Comparison of ENCODE assay signal across 15 cellular contexts in genomic region chr4:120753854-120754253, GRCh38.
A peak's percentile ranks its signal among the peaks of the same experiment; 100 is the strongest.
DNase-seq lines count a peak whose midpoint lies in the region; ATAC-seq and TF ChIP-seq lines count a peak whose summit lies in the region.
"Had no signal": no experiment of that assay in that cellular context is flagged by ENCODE, and none has a peak within 500 bp of the region (broad histone marks: within the 10 kb centered on the region; RNA-seq: fewer than 3 reads in every experiment).

No MANE protein-coding gene starts in this region.

- H3K4me1 ChIP-seq in MM.1S (ENCODE audit: low read length) = peaks cover 39% of the 10 kb centered on the region
- H3K4me1 ChIP-seq in left lung = no peaks in the 10 kb centered on the region
- H3K4me1 ChIP-seq: psoas muscle, testis had no signal

- H4K20me1 ChIP-seq in MM.1S (ENCODE audit: insufficient read depth, low read length) = no peaks in the 10 kb centered on the region

- H2AFZ ChIP-seq in MM.1S (ENCODE audit: low read length) = 0 out of 2 replicates have a peak overlapping the region, but pooled peaks have one; percentile 16
- H2AFZ ChIP-seq: PC-9 had no signal

- no peak overlapping the region for H3K9ac ChIP-seq in MM.1S (ENCODE audit: low read length)

- no peaks in the 10 kb centered on the region for H3K27me3 ChIP-seq in MM.1S (replicated peaks; ENCODE audit: insufficient read depth, low read length)
- H3K27me3 ChIP-seq in left lung = no peaks in the 10 kb centered on the region
- H3K27me3 ChIP-seq: testis had no signal

- H3K4me3 ChIP-seq in MM.1S (ENCODE audit: low read length) (no peak overlapping the region), left lung (no peak overlapping the region)
- H3K4me3 ChIP-seq: PC-9, psoas muscle, testis had no signal

- H3K36me3 ChIP-seq in MM.1S (replicated peaks; ENCODE audit: insufficient read depth, low read length) (no peaks in the 10 kb centered on the region; the same call in 1 of the 2 replicates), left lung (peaks cover 0 to 12% of the 10 kb centered on the region in 2 donors)

- H3K79me2 ChIP-seq in MM.1S (ENCODE audit: low read length) = no peaks in the 10 kb centered on the region

- no peaks in the 10 kb centered on the region for H3K9me2 ChIP-seq in MM.1S (replicated peaks; ENCODE audit: insufficient read depth, low read length)

- peak; percentile 78 to 79 for ATAC-seq in left cardiac atrium
- ATAC-seq in left lung = no peak
- ATAC-seq in GM18907 (IDR thresholded peaks at IDR 0.05; ENCODE audit: unreplicated experiment) = no peak
- ATAC-seq in GM18870 (IDR thresholded peaks at IDR 0.05; ENCODE audit: unreplicated experiment) = no peak
- ATAC-seq: activated naive CD4-positive, alpha-beta T cell treated with anti-CD3 and anti-CD28 coated beads, Interleukin-2, amount 50 U/mL, for 72 hours had no signal

- H3F3A ChIP-seq in MM.1S (ENCODE audit: insufficient read depth, low read length) = peaks cover 25% of the 10 kb centered on the region

- H3K9me3 ChIP-seq in MM.1S (replicated peaks; ENCODE audit: insufficient read depth, low read length) (no peaks in the 10 kb centered on the region), left lung (peaks cover 0 to 11% of the 10 kb centered on the region in 2 donors)
- H3K9me3 ChIP-seq: psoas muscle, testis had no signal

- H3K4me2 ChIP-seq in MM.1S (ENCODE audit: low read depth, low read length) = no peak overlapping the region
- H3K4me2 ChIP-seq: PC-9 had no signal

- TF ChIP-seq CTCF in MM.1S (IDR thresholded peaks at IDR 0.05; ENCODE audit: low read length) = no peak
- no peak for TF ChIP-seq CTCF in left lung (IDR thresholded peaks at IDR 0.05)

- DNase-seq in COR-L47 (lab: John Stamatoyannopoulos, UW) = peak; percentile 29
- DNase-seq in MM.1S = no peak
- peak; percentile 70 for DNase-seq in NOMO-1 treated with DMSO at 0.1 percent for 48 hours (lab: John Stamatoyannopoulos, UW; ENCODE audit: unreplicated experiment)
- DNase-seq in left cardiac atrium = no peak
- DNase-seq in left lung = no peak
- DNase-seq in hepatic stellate cell (ENCODE audit: low spot score) = no peak
- DNase-seq: caudate nucleus, naive B cell, NCI-H1694, PC-9, psoas muscle, testis had no signal

- H3K27ac ChIP-seq in MM.1S (ENCODE audit: low read length) (no peak overlapping the region), left lung (no peak overlapping the region)
- H3K27ac ChIP-seq: PC-9, psoas muscle, testis had no signal

- intact Hi-C loops in left cardiac atrium (cut with DNase I) (no loop called here), left lung (cut with DNase I) (no loop called here)

Comparison
In these comparisons a context has a peak if more than half of its experiments do, and no peak if none do; other contexts are left out.
1. DNase-seq: peak in COR-L47 (single experiment) and NOMO-1 treated with DMSO at 0.1 percent for 48 hours (single experiment); none in MM.1S (single experiment), left cardiac atrium (single experiment), left lung (0 of 2) and hepatic stellate cell (single experiment).
2. ATAC-seq: peak in left cardiac atrium (2 of 2); none in left lung (single experiment), GM18907 (single experiment) and GM18870 (single experiment).